In genomic region chr11:72432347-72433287, GRCh38 we compare ENCODE assay signal across 10 cellular contexts. TPM values are rescaled to one million over a fixed set of nuclear protein-coding genes. Genes with fewer than 3 reads are reported as not detected.
DNase-seq lines count a peak whose midpoint lies in the region; ATAC-seq, FAIRE-seq and TF ChIP-seq lines count a peak whose summit lies in the region.
"Had no signal": no experiment of that assay in that cellular context is flagged by ENCODE, and none has a peak within 500 bp of the region (broad histone marks: within the 10 kb centered on the region; RNA-seq: fewer than 3 reads in every experiment).

No MANE protein-coding gene starts in this region.

- no peaks in the 10 kb centered on the region for H3F3A ChIP-seq in Loucy (ENCODE audit: low read depth)

- POLR2A ChIA-PET in CD8-positive, alpha-beta memory T cell (lab: Charles Lee), result no interaction called here
- POLR2A ChIA-PET in GM12878 (lab: Charles Lee), result no interaction called here

- H3K4me1 ChIP-seq in CD8-positive, alpha-beta memory T cell (ENCODE audit: insufficient read depth, low read length), result peaks cover 19% of the 10 kb centered on the region
- peaks cover 46% of the 10 kb centered on the region for H3K4me1 ChIP-seq in Loucy (ENCODE audit: insufficient read depth, low read length, poor library complexity, severe bottlenecking)
- H3K4me1 ChIP-seq in GM12878 (ENCODE audit: control insufficient read depth, insufficient read depth, low read length), result peaks cover 12% of the 10 kb centered on the region
- peaks cover 7% of the 10 kb centered on the region in 2 experiments for H3K4me1 ChIP-seq in trophoblast cell (ENCODE audit: control insufficient read depth in 1 of 2, insufficient read depth in 2 of 2, low read length in 2 of 2)

- peaks cover 6% of the 10 kb centered on the region for H3K79me1 ChIP-seq in trophoblast cell (ENCODE audit: low read length)

- no peak overlapping the region for H2AK5ac ChIP-seq in trophoblast cell (ENCODE audit: low read length)

- TF ChIP-seq POLR2A in GM12878 (IDR thresholded peaks at IDR 0.05; ENCODE audit: low read depth, low read length), result no peak
- TF ChIP-seq POLR2A in H54 (IDR thresholded peaks at IDR 0.05; ENCODE audit: low read depth, low read length), result no peak

- CTCF ChIA-PET in CD8-positive, alpha-beta memory T cell (lab: Charles Lee), result interaction anchor here (1.0 to 4.1 kb wide), 3 partner anchors 9 to 17 kb away, joined by 3 to 18 read pairs (median 10); no protein-coding TSS in a partner anchor
- CTCF ChIA-PET in GM12878 (lab: Yijun Ruan, JAX), result interaction anchor here (0.7 to 9.1 kb wide), 19 partner anchors 12 to 455 kb away, joined by 3 to 378 read pairs (median 16); no protein-coding TSS in a partner anchor

- H3K4me3 Mint-ChIP-seq in CD8-positive, alpha-beta memory T cell, result peak overlapping the region; percentile 24 to 93 (median 58)
- peak overlapping the region; percentile 69 to 77 (median 72) for H3K4me3 Mint-ChIP-seq in nephron

- H3K36me3 Mint-ChIP-seq in CD8-positive, alpha-beta memory T cell, result peaks cover 0 to 33% (median 6%) of the 10 kb centered on the region in 3 donors
- H3K36me3 Mint-ChIP-seq in nephron (ENCODE audit: low read depth), result peaks cover 7% of the 10 kb centered on the region

- H3K4me1 Mint-ChIP-seq in CD8-positive, alpha-beta memory T cell, result peaks cover 33 to 52% (median 49%) of the 10 kb centered on the region in 3 donors
- H3K4me1 Mint-ChIP-seq in nephron, result peaks cover 47% of the 10 kb centered on the region

- no TSS peak for BruUV-seq in GM12878 (replicated peaks; lab: Mats Ljungman, UMichigan)

- no peak overlapping the region for H4K91ac ChIP-seq in trophoblast cell (ENCODE audit: low read depth, low read length)

- no peak overlapping the region for H2BK12ac ChIP-seq in trophoblast cell (ENCODE audit: low read length)

- H4K20me1 ChIP-seq in Loucy (ENCODE audit: insufficient read depth, low read length, poor library complexity, severe bottlenecking), result no peaks in the 10 kb centered on the region
- H4K20me1 ChIP-seq in GM12878 (ENCODE audit: control insufficient read depth, insufficient read depth), result 0 out of 2 replicates have a peak, but pooled peaks cover 5% of the 10 kb centered on the region

- no peak overlapping the region for H4K8ac ChIP-seq in trophoblast cell (ENCODE audit: low read depth, low read length)

- no peak overlapping the region for H3K23ac ChIP-seq in trophoblast cell (ENCODE audit: low read length)

- no peak overlapping the region for H3K27ac ChIP-seq in CD8-positive, alpha-beta memory T cell (ENCODE audit: low read depth, low read length)
- H3K27ac ChIP-seq in GM12878 (ENCODE audit: control insufficient read depth, insufficient read depth), result no peak overlapping the region
- H3K27ac ChIP-seq in trophoblast cell (ENCODE audit: low read depth, low read length), result no peak overlapping the region
- H3K27ac ChIP-seq: right atrium auricular region had no signal

- no peak for ATAC-seq in GM12878
- no peak for ATAC-seq in HG02981 (IDR thresholded peaks at IDR 0.05; ENCODE audit: unreplicated experiment)

- H3K18ac ChIP-seq in trophoblast cell (ENCODE audit: low read length), result no peak overlapping the region

- H3K9me3 ChIP-seq in CD8-positive, alpha-beta memory T cell (ENCODE audit: low read length), result no peaks in the 10 kb centered on the region
- H3K9me3 ChIP-seq in Loucy (ENCODE audit: insufficient read depth, low read depth, low read length), result no peaks in the 10 kb centered on the region
- H3K9me3 ChIP-seq in GM12878 (replicated peaks; ENCODE audit: control insufficient read depth, insufficient read depth, low read length), result no peaks in the 10 kb centered on the region
- H3K9me3 ChIP-seq in trophoblast cell (ENCODE audit: insufficient read depth, low read depth, low read length), result no peaks in the 10 kb centered on the region
- H3K9me3 ChIP-seq: right atrium auricular region had no signal

- H3K27me3 ChIP-seq in CD8-positive, alpha-beta memory T cell (ENCODE audit: insufficient read depth, low read length, poor library complexity, severe bottlenecking), result no peaks in the 10 kb centered on the region
- H3K27me3 ChIP-seq in Loucy (ENCODE audit: insufficient read depth, low read length, poor library complexity, severe bottlenecking), result no peaks in the 10 kb centered on the region
- no peaks in the 10 kb centered on the region for H3K27me3 ChIP-seq in GM12878 (replicated peaks in 1 of 2; ENCODE audit: control insufficient read depth in 2 of 2, insufficient read depth in 2 of 2, low read length in 1 of 2)
- no peaks in the 10 kb centered on the region for H3K27me3 ChIP-seq in trophoblast cell (ENCODE audit: insufficient read depth, low read length)
- H3K27me3 ChIP-seq: right atrium auricular region had no signal

- FAIRE-seq in GM12878 (lab: Jason Lieb, UNC) (no peak), H54 (lab: Jason Lieb, UNC) (no peak)

- peaks cover 0 to 3% of the 10 kb centered on the region in 2 donors for H3K27me3 Mint-ChIP-seq in CD8-positive, alpha-beta memory T cell
- no peaks in the 10 kb centered on the region for H3K27me3 Mint-ChIP-seq in nephron (ENCODE audit: low read depth)

- H3K4me2 ChIP-seq in Loucy (ENCODE audit: low read depth, low read length, poor library complexity, severe bottlenecking) (peak overlapping the region; percentile 53), GM12878 (ENCODE audit: control insufficient read depth, insufficient read depth) (peak overlapping the region; percentile 84), trophoblast cell (ENCODE audit: low read length) (no peak overlapping the region)

- peaks cover 12% of the 10 kb centered on the region; the same call in 1 of the 2 replicates for H3K79me2 ChIP-seq in Loucy (ENCODE audit: insufficient read depth, low read length)
- H3K79me2 ChIP-seq in GM12878 (ENCODE audit: control insufficient read depth, insufficient read depth, low read length), result peaks cover 11% of the 10 kb centered on the region
- H3K79me2 ChIP-seq in trophoblast cell (ENCODE audit: control insufficient read depth, insufficient read depth, low read length, poor library complexity), result peaks cover 2% of the 10 kb centered on the region

- SMC1A ChIA-PET in GM12878 (lab: Charles Lee; ENCODE audit: uncharacterized antibody, unreplicated experiment), result interaction anchor here (0.9 to 4.5 kb wide), 11 partner anchors 11 to 503 kb away, joined by 3 to 60 read pairs (median 5); no protein-coding TSS in a partner anchor

- H3K14ac ChIP-seq in trophoblast cell (ENCODE audit: low read length), result no peak overlapping the region

- intact Hi-C loops in GM12878 (cut with micrococcal nuclease; ENCODE audit: unreplicated experiment), result loop anchor here (5.0 kb wide), 5 partner anchors 100 to 405 kb away; partner anchors contain the start of gene INPPL1

- WGBS in GM12878 (ENCODE audit: insufficient coverage, insufficient replicate concordance, low lambda C conversion rate, missing lambda C conversion rate), result 63% methylated on average over 9 of the region's 9 CpGs
- no CpG with 5 or more reads among the region's 9 CpGs for WGBS in trophoblast cell (ENCODE audit: extremely low coverage, insufficient coverage, insufficient read length)

- no peak for TF ChIP-seq EP300 in GM12878 (IDR thresholded peaks at IDR 0.05; ENCODE audit: borderline replicate concordance in 1 of 2, control insufficient read depth in 1 of 2, low read depth in 2 of 2, low read length in 2 of 2)

- H3K27ac Mint-ChIP-seq in CD8-positive, alpha-beta memory T cell, result peak overlapping the region in 6 of 8 donors; percentile 16 to 79 (median 66)
- H3K27ac Mint-ChIP-seq in nephron, result peak overlapping the region in 2 of 3 experiments; percentile 15

- H3K4me3 ChIP-seq in CD8-positive, alpha-beta memory T cell (ENCODE audit: low read length), result no peak overlapping the region
- H3K4me3 ChIP-seq in Loucy (ENCODE audit: low read length, poor library complexity, severe bottlenecking) (peak overlapping the region; percentile 36), GM12878 (peak overlapping the region; percentile 47; the same call in 1 of the 2 replicates), trophoblast cell (ENCODE audit: low read depth, low read length) (no peak overlapping the region)

- no peak overlapping the region for H2AFZ ChIP-seq in Loucy (ENCODE audit: low read length)
- H2AFZ ChIP-seq in GM12878 (ENCODE audit: control insufficient read depth, low read depth, low read length), result no peak overlapping the region
- no peak overlapping the region for H2AFZ ChIP-seq in trophoblast cell (ENCODE audit: insufficient read depth, low read length, poor library complexity)

- no peaks in the 10 kb centered on the region for H3K9me3 Mint-ChIP-seq in CD8-positive, alpha-beta memory T cell
- no peaks in the 10 kb centered on the region for H3K9me3 Mint-ChIP-seq in nephron

- TF ChIP-seq RAD21 in GM12878 (IDR thresholded peaks at IDR 0.05; ENCODE audit: insufficient read depth, low read depth, low read length), result no peak

- in situ Hi-C loops in GM12878 (cut with MboI), result loop anchor here (5.0 to 10.0 kb wide), 2 partner anchors 410 to 638 kb away; no protein-coding TSS in a partner anchor

- DNase-seq in CD8-positive, alpha-beta memory T cell, result no peak
- DNase-seq in GM12878 (ENCODE audit: low read depth, low spot score), result no peak
- DNase-seq in H54 (ENCODE audit: insufficient read length, low spot score), result no peak
- DNase-seq in NCI-H2081 (lab: John Stamatoyannopoulos, UW), result no peak
- DNase-seq in trophoblast cell, result no peak
- DNase-seq: NCI-H1694 had no signal

- peaks cover 7% of the 10 kb centered on the region for H3K36me3 ChIP-seq in CD8-positive, alpha-beta memory T cell (ENCODE audit: insufficient read depth, low read length)
- H3K36me3 ChIP-seq in Loucy (ENCODE audit: insufficient read depth, low read length) (no peaks in the 10 kb centered on the region), GM12878 (ENCODE audit: control insufficient read depth in 2 of 2, insufficient read depth in 2 of 2, low read length in 1 of 2) (peaks cover 5 to 8% of the 10 kb centered on the region in 2 experiments; a peak in 3 of 4 replicates), trophoblast cell (ENCODE audit: control insufficient read depth in 1 of 2, insufficient read depth in 2 of 2, low read length in 2 of 2) (peaks cover 13 to 21% of the 10 kb centered on the region in 2 experiments)

- H2BK120ac ChIP-seq in trophoblast cell (ENCODE audit: insufficient read depth, low read length, poor library complexity), result no peak overlapping the region

- TF ChIP-seq CTCF in Loucy (conservative IDR thresholded peaks at IDR 0.05; ENCODE audit: low read length), result no peak
- no peak for TF ChIP-seq CTCF in GM12878 (IDR thresholded peaks at IDR 0.05 in 2 of 3, conservative IDR thresholded peaks at IDR 0.05 in 1 of 3; ENCODE audit: control insufficient read depth in 2 of 3, extremely low read depth in 1 of 3, insufficient read depth in 1 of 3, low read depth in 3 of 3, low read length in 3 of 3)
- TF ChIP-seq CTCF in nephron (IDR thresholded peaks at IDR 0.05; ENCODE audit: unreplicated experiment in 3 of 3), result no peak

- no peak overlapping the region for H4K12ac ChIP-seq in trophoblast cell (ENCODE audit: low read depth, low read length)

- H3K9me2 ChIP-seq in Loucy (replicated peaks; ENCODE audit: low read depth, low read length), result no peaks in the 10 kb centered on the region

- no peak overlapping the region for H3K4ac ChIP-seq in trophoblast cell (ENCODE audit: low read depth, low read length)

- RAD21 ChIA-PET in GM12878 (lab: Charles Lee; ENCODE audit: unreplicated experiment), result interaction anchor here (1.0 to 3.6 kb wide), 4 partner anchors 13 to 632 kb away, joined by 3 to 53 read pairs (median 16); no protein-coding TSS in a partner anchor

- H2BK5ac ChIP-seq in trophoblast cell (ENCODE audit: low read depth, low read length, poor library complexity), result no peak overlapping the region

- H3K9ac ChIP-seq in Loucy (ENCODE audit: low read depth, low read length, poor library complexity, severe bottlenecking), result peak overlapping the region; percentile 43
- no peak overlapping the region for H3K9ac ChIP-seq in GM12878 (ENCODE audit: control insufficient read depth, insufficient read depth, low read length)
- no peak overlapping the region for H3K9ac ChIP-seq in trophoblast cell (ENCODE audit: low read length)

RNA-seq across cellular contexts. Expression of gene CLPB, which starts 1.7 kb away (rescaled TPM):
- total RNA-seq in CD8-positive, alpha-beta memory T cell, result 10 to 100 TPM; 42.7 to 43.1 TPM
- polyA plus RNA-seq in CD8-positive, alpha-beta memory T cell, result 8.5 TPM
- total RNA-seq in GM12878 (2013; cell fraction: nucleolus; rRNA removed), result 37.7 and 41.8 TPM in 2 replicates
- 34.0 and 35.8 TPM in 2 replicates for total RNA-seq in GM12878 (2014; rRNA removed)
- total RNA-seq in GM12878 (2014; rRNA removed; fragmentation: Illumina TruSeq; extraction: Trizol), result 22.2 and 23.2 TPM in 2 replicates
- total RNA-seq in GM12878 (2021), result 38.4 and 39.3 TPM in 2 replicates
- polyA plus RNA-seq in GM12878 (2011; ENCODE audit: low read depth), result 10.4 TPM
- 29.7 and 45.5 TPM in 2 replicates for polyA plus RNA-seq in GM12878 (2011; rRNA removed)
- polyA plus RNA-seq in GM12878 (2011; cell fraction: cytosol; rRNA removed), result 35.7 and 38.5 TPM in 2 replicates
- 91.3 and 99.7 TPM in 2 replicates for polyA plus RNA-seq in GM12878 (2011; cell fraction: nucleus; rRNA removed)
- 16.7 and 18.1 TPM in 2 replicates for polyA plus RNA-seq in GM12878 (2012)
- polyA plus RNA-seq in GM12878 (2014; fragmentation: Illumina TruSeq; extraction: Trizol), result 20.2 and 23.6 TPM in 2 replicates
- 10 to 100 TPM in 1 of 2 experiments, 1 to 10 TPM in 1; 8.0 to 12.4 TPM for polyA plus RNA-seq in GM12878 (2014; fragmentation: Nextera tagmentation; extraction: Ambion mirVana)
- 21.7 and 24.4 TPM in 2 replicates for polyA plus RNA-seq in GM12878 (2014; rRNA removed)
- 10 to 100 TPM; 25.4 to 31.3 TPM for polyA plus RNA-seq in GM12878 (2016; fragmentation: Nextera tagmentation; extraction: Ambion mirVana)
- 61.4 and 89.8 TPM in 2 replicates for polyA minus RNA-seq in GM12878 (2011; rRNA and poly(A)+ RNA removed)
- 19.3 and 19.4 TPM in 2 replicates for polyA minus RNA-seq in GM12878 (2011; cell fraction: cytosol; rRNA and poly(A)+ RNA removed)
- 25.8 and 33.1 TPM in 2 replicates for polyA minus RNA-seq in GM12878 (2011; cell fraction: nucleus; rRNA and poly(A)+ RNA removed)
- polyA plus RNA-seq in trophoblast cell (2013), result 38.1 and 40.0 TPM in 2 replicates

Comparison
In these comparisons a context has a peak if more than half of its experiments do, and no peak if none do; other contexts are left out.
1. H3K4me3 ChIP-seq: peak in Loucy (single experiment) and GM12878 (single experiment); none in CD8-positive, alpha-beta memory T cell (single experiment) and trophoblast cell (single experiment).